In the genomic region with DNA sequence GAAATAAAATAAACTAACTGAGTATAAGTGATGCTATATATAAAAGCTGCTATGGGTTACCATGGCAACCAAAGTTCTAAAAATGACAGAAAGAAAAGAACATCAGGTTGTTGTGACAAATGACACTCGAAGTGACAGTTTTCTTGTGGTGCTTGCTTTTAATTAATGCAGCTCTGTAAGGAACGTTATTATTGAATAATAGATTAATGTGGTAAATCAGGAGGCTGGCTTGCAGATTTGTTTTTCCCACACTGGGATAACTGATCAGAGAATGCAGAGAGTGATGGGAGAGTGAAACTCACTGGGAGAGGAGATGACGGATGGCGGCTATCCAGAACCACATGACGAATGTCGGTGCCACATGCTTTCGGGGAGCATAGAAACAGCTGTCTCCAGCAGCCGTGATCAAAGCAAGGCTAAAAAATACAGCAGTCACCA, we compare ENCODE assay signal across 20 cellular contexts.
"Had no signal": no experiment of that assay in that cellular context is flagged by ENCODE, and none has a peak within 500 bp of the region (broad histone marks: within the 10 kb centered on the region; RNA-seq: fewer than 3 reads in every experiment).

No MANE protein-coding gene starts in this region.

- H3K4me3 ChIP-seq: lower lobe of right lung, right lobe of liver, smooth muscle cell had no signal

- H3K4me1 Mint-ChIP-seq: activated naive CD4-positive, alpha-beta T cell treated with anti-CD3 and anti-CD28 coated beads, Interleukin-2, amount 10 ng/mL, durations not matched to agents 7 days and 5 days had no signal

- H3K4me1 ChIP-seq: lower lobe of right lung, right lobe of liver had no signal

- H3K4me3 Mint-ChIP-seq: activated naive CD4-positive, alpha-beta T cell treated with anti-CD3 and anti-CD28 coated beads, Interleukin-2, amount 10 ng/mL, durations not matched to agents 7 days and 5 days; activated naive CD8-positive, alpha-beta T cell treated with anti-CD3 and anti-CD28 coated beads, Interleukin-2, amount 50 U/mL, for 24 hours; activated T-cell treated with anti-CD3 and anti-CD28 coated beads, Interleukin-2, amount 50 U/mL, for 4 hours; neural crest cell; stimulated activated naive CD8-positive, alpha-beta T cell treated with anti-CD3 and anti-CD28 coated beads, Interleukin-15, amount 100 ng/mL, for 72 hours; type B pancreatic cell had no signal

- H3K9me3 ChIP-seq: lower lobe of right lung, right lobe of liver had no signal

- H3K27ac ChIP-seq: lower lobe of right lung, right lobe of liver had no signal

- H3K9me3 Mint-ChIP-seq: activated naive CD4-positive, alpha-beta T cell treated with anti-CD3 and anti-CD28 coated beads, Interleukin-2, amount 10 ng/mL, durations not matched to agents 7 days and 5 days; activated naive CD8-positive, alpha-beta T cell treated with anti-CD3 and anti-CD28 coated beads, Interleukin-2, amount 50 U/mL, for 24 hours; stimulated activated naive CD8-positive, alpha-beta T cell treated with anti-CD3 and anti-CD28 coated beads, Interleukin-15, amount 100 ng/mL, for 72 hours had no signal

- H3K27me3 ChIP-seq: right lobe of liver had no signal

- DNase-seq: activated CD4-positive, alpha-beta T cell treated with anti-CD3 and anti-CD28 coated beads, Interleukin-2, amount 50 U/mL, for 1 hour; activated CD8-positive, alpha-beta memory T cell treated with anti-CD3 and anti-CD28 coated beads, Interleukin-2, amount 50 U/mL, for 4 hours; activated naive CD4-positive, alpha-beta T cell treated with anti-CD3 and anti-CD28 coated beads, Interleukin-2, amount 10 ng/mL, durations not matched to agents 7 days and 5 days; activated naive CD8-positive, alpha-beta T cell treated with anti-CD3 and anti-CD28 coated beads, Interleukin-2, amount 50 U/mL, for 24 hours; activated T-cell treated with anti-CD3 and anti-CD28 coated beads, Interleukin-2, amount 50 U/mL, for 4 hours; aorta; foreskin melanocyte; glutamatergic neuron; islet precursor cell; left colon; lower lobe of right lung; right lobe of liver; stimulated activated CD4-positive, alpha-beta T cell treated with anti-CD3 and anti-CD28 coated beads, Interleukin-4, amount 100 ng/mL, for 1 hour; stimulated activated naive CD8-positive, alpha-beta T cell treated with anti-CD3 and anti-CD28 coated beads, Interleukin-15, amount 100 ng/mL, for 72 hours; T-helper 1 cell; T-helper 9 cell had no signal

- H3K4me2 ChIP-seq: smooth muscle cell had no signal

- H3K36me3 Mint-ChIP-seq: activated naive CD4-positive, alpha-beta T cell treated with anti-CD3 and anti-CD28 coated beads, Interleukin-2, amount 10 ng/mL, durations not matched to agents 7 days and 5 days; type B pancreatic cell had no signal

- H3K27ac Mint-ChIP-seq: activated naive CD4-positive, alpha-beta T cell treated with anti-CD3 and anti-CD28 coated beads, Interleukin-2, amount 10 ng/mL, durations not matched to agents 7 days and 5 days; activated naive CD8-positive, alpha-beta T cell treated with anti-CD3 and anti-CD28 coated beads, Interleukin-2, amount 50 U/mL, for 24 hours; stimulated activated naive CD8-positive, alpha-beta T cell treated with anti-CD3 and anti-CD28 coated beads, Interleukin-15, amount 100 ng/mL, for 72 hours; type B pancreatic cell had no signal

- H3K36me3 ChIP-seq: lower lobe of right lung, right lobe of liver had no signal

- ATAC-seq: activated CD4-positive, CD25-positive, alpha-beta regulatory T cell treated with anti-CD3 and anti-CD28 coated beads, Interleukin-2, amount 50 U/mL, for 24 hours; activated naive CD8-positive, alpha-beta T cell treated with anti-CD3 and anti-CD28 coated beads, Interleukin-2, amount 50 U/mL, for 24 hours; activated T-cell treated with anti-CD3 and anti-CD28 coated beads, Interleukin-2, amount 50 U/mL, for 4 hours; left colon; lower lobe of right lung; right lobe of liver; stimulated activated naive CD8-positive, alpha-beta T cell treated with anti-CD3 and anti-CD28 coated beads, Interleukin-15, amount 100 ng/mL, for 72 hours had no signal
